Comparison of ENCODE assay signal across 8 cellular contexts in the genomic region with DNA sequence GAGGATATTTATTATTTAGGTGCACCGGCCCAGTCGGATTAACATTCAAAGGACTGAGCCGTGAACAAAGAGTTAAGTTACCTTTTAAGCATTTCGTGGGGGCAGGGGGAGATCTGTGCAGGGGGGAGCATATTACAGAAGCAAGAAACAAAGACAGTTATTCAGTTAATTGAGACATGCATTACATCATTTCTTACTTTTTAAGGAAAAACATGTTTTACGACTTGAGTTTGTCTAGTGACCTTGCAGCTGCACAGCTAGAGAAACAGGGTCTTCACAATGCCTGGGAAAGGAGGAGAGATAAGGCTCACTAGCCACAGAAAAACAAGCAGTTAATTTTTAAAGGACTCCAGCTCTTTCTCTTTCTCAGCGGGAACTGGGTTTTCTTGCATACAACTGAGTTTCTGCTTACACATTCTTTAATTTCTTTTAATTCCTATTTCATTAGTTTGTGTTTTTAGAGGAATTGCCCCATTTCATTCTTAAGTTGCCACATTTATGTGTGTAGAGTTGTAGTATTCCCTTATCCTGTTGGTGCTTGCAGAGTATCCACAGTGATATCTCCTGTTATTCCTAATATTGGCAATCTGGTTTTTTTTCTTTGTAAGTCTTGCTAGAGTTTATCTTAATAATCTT. TPM values are rescaled to one million over a fixed set of nuclear protein-coding genes. Genes with fewer than 3 reads are reported as not detected.
DNase-seq lines count a peak whose midpoint lies in the region; ATAC-seq, FAIRE-seq and TF ChIP-seq lines count a peak whose summit lies in the region.
"Not testable (repeated sequence)": the region's sequence is repeated elsewhere in the genome, so short reads cannot be mapped to it uniquely, and the experiment has no call there.

No MANE protein-coding gene starts in this region.

- POLR2A ChIA-PET in CD8-positive, alpha-beta memory T cell (lab: Charles Lee): not testable (repeated sequence)
- POLR2A ChIA-PET in K562 (lab: Yijun Ruan, JAX): interaction anchor here (1.8 kb wide), 1 partner anchor 11 kb away, joined by 4 read pairs; no protein-coding TSS in a partner anchor
- POLR2A ChIA-PET in endothelial cell of umbilical vein (lab: Charles Lee): interaction anchor here (0.7 to 1.1 kb wide), 2 partner anchors 11 to 26 kb away, joined by 4 to 5 read pairs; no protein-coding TSS in a partner anchor

- H2BK20ac ChIP-seq in H9 (ENCODE audit: low read depth, low read length, poor library complexity, severe bottlenecking): not testable (repeated sequence)

- not testable (repeated sequence) for H3K4me2 ChIP-seq in H9 (ENCODE audit: insufficient read depth, insufficient read length, low read length); endothelial cell of umbilical vein (ENCODE audit: insufficient read depth, low read length)
- H3K4me2 ChIP-seq in K562 (ENCODE audit: insufficient read depth, low read length): peak overlapping the region; percentile 55

- not testable (repeated sequence) for TF ChIP-seq EP300 in K562 (IDR thresholded peaks at IDR 0.05; ENCODE audit: low read length)

- H3K9me1 ChIP-seq in K562 (ENCODE audit: control insufficient read depth, insufficient read depth, low read length); endothelial cell of umbilical vein (replicated peaks; ENCODE audit: control insufficient read depth, extremely low read depth, insufficient read depth, low read length): not testable (repeated sequence)

- H3K27ac ChIP-seq in CD8-positive, alpha-beta memory T cell (ENCODE audit: low read depth, low read length): peak overlapping the region; percentile 31
- not testable (repeated sequence) for H3K27ac ChIP-seq in H9 (ENCODE audit: insufficient read length, low read depth, low read length)
- H3K27ac ChIP-seq in K562 (ENCODE audit: extremely low read depth, low read depth, low read length): peak overlapping the region; percentile 64; the same call in 2 of the 3 replicates
- peak overlapping the region; percentile 66 for H3K27ac ChIP-seq in endothelial cell of umbilical vein (ENCODE audit: insufficient read depth, low read depth, low read length)

- H3T11ph ChIP-seq in H9 (ENCODE audit: low read length): not testable (repeated sequence)

- not testable (repeated sequence) for H3K9me3 Mint-ChIP-seq in CD8-positive, alpha-beta memory T cell; neural crest cell; type B pancreatic cell
- peaks cover 3 to 36% of the 10 kb centered on the region in 2 experiments for H3K9me3 Mint-ChIP-seq in H9

- peak; percentile 24; the same call in 1 of the 3 replicates for ATAC-seq in K562

- not testable (repeated sequence) for H3K27me3 ChIP-seq in CD8-positive, alpha-beta memory T cell (ENCODE audit: insufficient read depth, low read length, poor library complexity, severe bottlenecking); H9 (ENCODE audit: insufficient read depth, low read length); K562 (ENCODE audit: control insufficient read depth in 2 of 2, insufficient read depth in 2 of 2, low read length in 2 of 2); endothelial cell of umbilical vein (ENCODE audit: control insufficient read depth in 2 of 2, insufficient read depth in 2 of 2, low read length in 2 of 2)

- not testable (repeated sequence) for H4K20me1 ChIP-seq in H9 (ENCODE audit: control insufficient read depth, insufficient read depth, insufficient read length); K562 (replicated peaks; ENCODE audit: control insufficient read depth, insufficient read depth, low read length); endothelial cell of umbilical vein (replicated peaks; ENCODE audit: control insufficient read depth, extremely low read depth, insufficient read depth, low read length)

- in situ Hi-C loops in K562 (cut with MboI): not testable (repeated sequence)

- not testable (repeated sequence) for DNase-seq in CD8-positive, alpha-beta memory T cell; H9; K562 (ENCODE audit: extremely low read depth in 1 of 4, low spot score in 3 of 4); neural crest cell (ENCODE audit: low read depth, low spot score); type B pancreatic cell (ENCODE audit: extremely low spot score, unreplicated experiment)
- DNase-seq in OCI-M1 (lab: John Stamatoyannopoulos, UW) (peak; percentile 16), endothelial cell of umbilical vein (ENCODE audit: low read depth, low spot score) (peak; percentile 48), kidney glomerular epithelial cell (lab: John Stamatoyannopoulos, UW) (peak; percentile 23)

- not testable (repeated sequence) for H4K91ac ChIP-seq in H9 (ENCODE audit: insufficient read length, low read depth, low read length)

- not testable (repeated sequence) for TF ChIP-seq RAD21 in K562 (CRISPR knock-in tag; conservative IDR thresholded peaks at IDR 0.05 in 1 of 2, IDR thresholded peaks at IDR 0.05 in 1 of 2)

- not testable (repeated sequence) for H3K4me3 Mint-ChIP-seq in CD8-positive, alpha-beta memory T cell
- H3K4me3 Mint-ChIP-seq in H9 (peak overlapping the region in 1 of 2 experiments; percentile 7; a peak in 3 of 5 replicates), neural crest cell (peak overlapping the region; percentile 21), type B pancreatic cell (peak overlapping the region; percentile 61)

- not testable (repeated sequence) for H3K36me3 ChIP-seq in CD8-positive, alpha-beta memory T cell (ENCODE audit: insufficient read depth, low read length); endothelial cell of umbilical vein (ENCODE audit: control insufficient read depth in 2 of 2, extremely low read depth in 1 of 2, insufficient read depth in 2 of 2, low read length in 2 of 2)
- peaks cover 20% of the 10 kb centered on the region; the same call in 2 of the 3 replicates for H3K36me3 ChIP-seq in K562 (ENCODE audit: control insufficient read depth, insufficient read depth, low read length)

- H3K4ac ChIP-seq in H9 (ENCODE audit: low read depth, low read length): not testable (repeated sequence)

- H3K18ac ChIP-seq in H9 (ENCODE audit: insufficient read length, low read depth, low read length): not testable (repeated sequence)

- intact Hi-C loops in K562 (cut with micrococcal nuclease); endothelial cell of umbilical vein (cut with micrococcal nuclease): not testable (repeated sequence)

- not testable (repeated sequence) for H3K36me3 Mint-ChIP-seq in CD8-positive, alpha-beta memory T cell; neural crest cell (ENCODE audit: low read depth)
- H3K36me3 Mint-ChIP-seq in H9 (ENCODE audit: insufficient read depth in 1 of 3, low read depth in 3 of 3) (peaks cover 14 to 45% (median 30%) of the 10 kb centered on the region in 3 experiments), type B pancreatic cell (peaks cover 24% of the 10 kb centered on the region)

- not testable (repeated sequence) for H3K9ac ChIP-seq in H9 (ENCODE audit: extremely low read depth, insufficient read length, low read length); K562 (ENCODE audit: insufficient read depth in 1 of 2, low read depth in 2 of 2, low read length in 2 of 2); endothelial cell of umbilical vein (replicated peaks; ENCODE audit: extremely low read depth, insufficient read depth, low read length)

- H2BK120ac ChIP-seq in H9 (ENCODE audit: low read depth, low read length, poor library complexity, severe bottlenecking): not testable (repeated sequence)

- H3K4me1 Mint-ChIP-seq in CD8-positive, alpha-beta memory T cell: peaks cover 34 to 84% (median 55%) of the 10 kb centered on the region in 3 donors
- peaks cover 69 to 74% of the 10 kb centered on the region in 2 experiments for H3K4me1 Mint-ChIP-seq in H9
- H3K4me1 Mint-ChIP-seq in neural crest cell: peaks cover 75% of the 10 kb centered on the region
- H3K4me1 Mint-ChIP-seq in type B pancreatic cell (ENCODE audit: unreplicated experiment): peaks cover 42% of the 10 kb centered on the region

- H3K23me2 ChIP-seq in H9 (ENCODE audit: insufficient read length, low read depth, low read length, poor library complexity, severe bottlenecking): not testable (repeated sequence)

- not testable (repeated sequence) for H2AK5ac ChIP-seq in H9 (ENCODE audit: insufficient read length, low read length)

- not testable (repeated sequence) for H3K4me3 ChIP-seq in CD8-positive, alpha-beta memory T cell (ENCODE audit: low read length); K562; endothelial cell of umbilical vein (replicated peaks in 1 of 3; ENCODE audit: insufficient read depth in 1 of 3, low read depth in 1 of 3, low read length in 3 of 3)

- no CpG with 5 or more reads among the region's 6 CpGs for whole genome bisulfite sequencing in H9 (ENCODE audit: extremely low coverage, insufficient read length, low lambda C conversion rate)
- WGBS in K562 (ENCODE audit: insufficient coverage, low coverage, missing lambda C conversion rate): 27% methylated on average over 6 of the region's 6 CpGs

- not testable (repeated sequence) for H2AFZ ChIP-seq in H9 (ENCODE audit: low read length); K562 (ENCODE audit: low read depth, low read length); endothelial cell of umbilical vein (ENCODE audit: low read depth, low read length)

- not testable (repeated sequence) for TF ChIP-seq CTCF in H9 (conservative IDR thresholded peaks at IDR 0.05); K562 (IDR thresholded peaks at IDR 0.05 in 2 of 3, conservative IDR thresholded peaks at IDR 0.05 in 1 of 3; ENCODE audit: insufficient read depth in 2 of 3, low read depth in 1 of 3, low read length in 3 of 3); endothelial cell of umbilical vein (IDR thresholded peaks at IDR 0.05; ENCODE audit: extremely low read depth in 1 of 2, insufficient read depth in 1 of 2, low read depth in 1 of 2, low read length in 2 of 2); neural crest cell (conservative IDR thresholded peaks at IDR 0.05); type B pancreatic cell (conservative IDR thresholded peaks at IDR 0.05)

- CTCF ChIA-PET in CD8-positive, alpha-beta memory T cell (lab: Charles Lee); K562 (lab: Yijun Ruan, JAX; ENCODE audit: low intra/inter-chr PET ratio): not testable (repeated sequence)
- CTCF ChIA-PET in endothelial cell of umbilical vein (lab: Charles Lee): interaction anchor here (1.3 to 2.3 kb wide), 2 partner anchors 22 to 32 kb away, joined by 4 to 6 read pairs; no protein-coding TSS in a partner anchor

- not testable (repeated sequence) for H3K79me1 ChIP-seq in H9 (ENCODE audit: insufficient read depth, low read depth, low read length, poor library complexity, severe bottlenecking)

- FAIRE-seq in K562 (lab: Jason Lieb, UNC): not testable (repeated sequence)
- FAIRE-seq in endothelial cell of umbilical vein (lab: Jason Lieb, UNC): peak; percentile 24

- H2BK5ac ChIP-seq in H9 (ENCODE audit: insufficient read length, low read length): not testable (repeated sequence)

- H3K4me1 ChIP-seq in CD8-positive, alpha-beta memory T cell (ENCODE audit: insufficient read depth, low read length); H9 (ENCODE audit: insufficient read depth, low read length); endothelial cell of umbilical vein (ENCODE audit: control insufficient read depth, extremely low read depth, insufficient read depth, low read length): not testable (repeated sequence)
- peaks cover 0 to 26% of the 10 kb centered on the region in 2 experiments; a peak in 4 of 5 replicates for H3K4me1 ChIP-seq in K562 (replicated peaks in 1 of 2; ENCODE audit: control insufficient read depth in 2 of 2, insufficient read depth in 2 of 2, low read length in 2 of 2)

- H4K8ac ChIP-seq in H9 (replicated peaks; ENCODE audit: insufficient read length, low read depth, low read length): not testable (repeated sequence)

- not testable (repeated sequence) for H2BK12ac ChIP-seq in H9 (ENCODE audit: insufficient read length, low read depth, low read length)

- H3K23ac ChIP-seq in H9 (ENCODE audit: insufficient read length, low read depth, low read length): not testable (repeated sequence)

- not testable (repeated sequence) for BruUV-seq in K562 (replicated peaks; lab: Mats Ljungman, UMichigan); endothelial cell of umbilical vein (replicated peaks; lab: Mats Ljungman, UMichigan)

- not testable (repeated sequence) for H4K5ac ChIP-seq in H9 (ENCODE audit: insufficient read length, low read depth, low read length)

- dilution Hi-C loops in endothelial cell of umbilical vein (cut with MboI; ENCODE audit: extremely low pct_ligation_motif_present, low sequenced_read_pairs): not testable (repeated sequence)

- peaks cover 74% of the 10 kb centered on the region for H3K79me2 ChIP-seq in H9 (ENCODE audit: insufficient read depth, low read length)
- peaks cover 96% of the 10 kb centered on the region for H3K79me2 ChIP-seq in K562 (ENCODE audit: control insufficient read depth, insufficient read depth, low read length)
- peaks cover 98% of the 10 kb centered on the region for H3K79me2 ChIP-seq in endothelial cell of umbilical vein (ENCODE audit: control insufficient read depth, insufficient read depth, low read length)

- not testable (repeated sequence) for H2BK15ac ChIP-seq in H9 (ENCODE audit: low read depth, low read length)

- H3K9me3 ChIP-seq in CD8-positive, alpha-beta memory T cell (ENCODE audit: low read length); H9 (ENCODE audit: control insufficient read depth, low read depth, low read length); K562 (replicated peaks; ENCODE audit: control insufficient read depth, insufficient read depth, low read depth, low read length); endothelial cell of umbilical vein (replicated peaks; ENCODE audit: control insufficient read depth, insufficient read depth, low read length): not testable (repeated sequence)

- H3K14ac ChIP-seq in H9 (ENCODE audit: insufficient read depth, low read length): not testable (repeated sequence)

- H3K27ac Mint-ChIP-seq in CD8-positive, alpha-beta memory T cell: not testable (repeated sequence)
- H3K27ac Mint-ChIP-seq in H9: peak overlapping the region; percentile 79 to 93 (median 87)
- H3K27ac Mint-ChIP-seq in neural crest cell (ENCODE audit: unreplicated experiment): peak overlapping the region; percentile 17
- peak overlapping the region; percentile 57 for H3K27ac Mint-ChIP-seq in type B pancreatic cell

- not testable (repeated sequence) for TF ChIP-seq POLR2A in K562 (conservative IDR thresholded peaks at IDR 0.05); endothelial cell of umbilical vein (IDR thresholded peaks at IDR 0.05; ENCODE audit: low read depth, low read length)

- H3K56ac ChIP-seq in H9 (ENCODE audit: insufficient read length, low read depth, low read length): not testable (repeated sequence)

- not testable (repeated sequence) for H3K27me3 Mint-ChIP-seq in CD8-positive, alpha-beta memory T cell; H9 (ENCODE audit: low read depth); neural crest cell (ENCODE audit: low read depth); type B pancreatic cell

RNA-seq across cellular contexts. Expression of a gene that starts 12.8 kb away (rescaled TPM):
- total RNA-seq in CD8-positive, alpha-beta memory T cell: 100 to 1,000 TPM; 131 to 134 TPM
- 69.3 TPM for polyA plus RNA-seq in CD8-positive, alpha-beta memory T cell
- total RNA-seq in H9 (2021): 411 and 415 TPM in 2 replicates
- total RNA-seq in K562 (2011; cell fraction: chromatin; rRNA removed; ENCODE audit: low replicate concordance): 13.0 and 19.7 TPM in 2 replicates
- total RNA-seq in K562 (2011; cell fraction: nucleolus; rRNA removed): 12.6 and 13.3 TPM in 2 replicates
- 16.6 and 20.2 TPM in 2 replicates for total RNA-seq in K562 (2011; cell fraction: nucleoplasm; rRNA removed)
- 158 and 164 TPM in 2 replicates for total RNA-seq in K562 (2014; rRNA removed)
- 193 and 211 TPM in 2 replicates for total RNA-seq in K562 (2014; rRNA removed; fragmentation: Illumina TruSeq; extraction: Trizol)
- 179 and 192 TPM in 2 replicates for total RNA-seq in K562 (2015; rRNA removed; fragmentation: Illumina TruSeq; extraction: Trizol)
- total RNA-seq in K562 (2021): 150 and 152 TPM in 2 replicates
- polyA plus RNA-seq in K562 (2011; rRNA removed): 75.5 and 111 TPM in 2 replicates
- polyA plus RNA-seq in K562 (2011; cell fraction: cytosol; rRNA removed): 63.9 and 64.3 TPM in 2 replicates
- 27.6 and 33.3 TPM in 2 replicates for polyA plus RNA-seq in K562 (2011; cell fraction: nucleus; rRNA removed)
- 98.5 and 157 TPM in 2 replicates for polyA plus RNA-seq in K562 (2012)
- 181 and 193 TPM in 2 replicates for polyA plus RNA-seq in K562 (2014; fragmentation: Illumina TruSeq; extraction: Trizol)
- polyA plus RNA-seq in K562 (2014; fragmentation: Nextera tagmentation; extraction: Ambion mirVana): 10 to 100 TPM; 71.1 to 98.5 TPM
- polyA plus RNA-seq in K562 (2014; rRNA removed): 133 TPM in 2 replicates
- 95.3 and 96.0 TPM in 2 replicates for polyA minus RNA-seq in K562 (2011; rRNA and poly(A)+ RNA removed)
- 81.9 and 89.6 TPM in 2 replicates for polyA minus RNA-seq in K562 (2011; cell fraction: cytosol; rRNA and poly(A)+ RNA removed)
- 11.8 and 20.5 TPM in 2 replicates for polyA minus RNA-seq in K562 (2011; cell fraction: nucleus; rRNA and poly(A)+ RNA removed)
- total RNA-seq in endothelial cell of umbilical vein: 173 and 177 TPM in 2 replicates
- polyA plus RNA-seq in endothelial cell of umbilical vein: 45.5 and 57.1 TPM in 2 replicates
- polyA plus RNA-seq in endothelial cell of umbilical vein (2011; cell fraction: cytosol; rRNA removed): 91.1 and 95.9 TPM in 2 replicates
- polyA plus RNA-seq in endothelial cell of umbilical vein (2011; cell fraction: nucleus; rRNA removed): 38.6 and 56.7 TPM in 2 replicates
- polyA plus RNA-seq in endothelial cell of umbilical vein (2012): 171 and 211 TPM in 2 replicates
- polyA minus RNA-seq in endothelial cell of umbilical vein: 41.3 and 48.6 TPM in 2 replicates
- 167 TPM for polyA minus RNA-seq in endothelial cell of umbilical vein (2011; cell fraction: cytosol; rRNA and poly(A)+ RNA removed)
- 20.0 and 22.6 TPM in 2 replicates for polyA minus RNA-seq in endothelial cell of umbilical vein (2011; cell fraction: nucleus; rRNA and poly(A)+ RNA removed)
- 346 and 354 TPM in 2 replicates for total RNA-seq in neural crest cell
- 138 and 277 TPM in 2 replicates for total RNA-seq in type B pancreatic cell (ENCODE audit: low replicate concordance)
